ENCODE assay signal across 8 cellular contexts in genomic region chr12:124609041-124609984, GRCh38. TPM values are rescaled to one million over a fixed set of nuclear protein-coding genes. Genes with fewer than 3 reads are reported as not detected.
DNase-seq lines count a peak whose midpoint lies in the region; ATAC-seq and TF ChIP-seq lines count a peak whose summit lies in the region.

No MANE protein-coding gene starts in this region.

- TF ChIP-seq EP300 in transverse colon (IDR thresholded peaks at IDR 0.05; ENCODE audit: low read depth): peak; percentile 52

- H3K4me3 ChIP-seq in duodenal mucosa (ENCODE audit: low read depth in 1 of 2, low read length in 2 of 2): peak overlapping the region in 1 of 2 donors; percentile 55
- peak overlapping the region in 1 of 4 donors; percentile 1 for H3K4me3 ChIP-seq in transverse colon

- H3K9me3 ChIP-seq in duodenal mucosa (ENCODE audit: control insufficient read depth in 1 of 2, low read length in 2 of 2) (peaks cover 0 to 2% of the 10 kb centered on the region in 2 donors), transverse colon (no peaks in the 10 kb centered on the region)

- peak overlapping the region; percentile 66 for H3K4me3 Mint-ChIP-seq in activated CD4-positive, alpha-beta T cell treated with anti-CD3 and anti-CD28 coated beads, Interleukin-2, amount 10 ng/mL, durations not matched to agents 24 days and 14 days
- peak overlapping the region in 1 of 3 experiments; percentile 42 for H3K4me3 Mint-ChIP-seq in nephron

- peak; percentile 94 for DNase-seq in NCI-H2107 (lab: John Stamatoyannopoulos, UW)
- DNase-seq in activated CD4-positive, alpha-beta T cell treated with anti-CD3 and anti-CD28 coated beads, Interleukin-2, amount 10 ng/mL, durations not matched to agents 24 days and 14 days: peak; percentile 84
- peak; percentile 98 for DNase-seq in transverse colon

- H3K4me1 ChIP-seq in duodenal mucosa (ENCODE audit: control insufficient read depth in 1 of 2, insufficient read depth in 2 of 2, low read length in 2 of 2) (peaks cover 46 to 55% of the 10 kb centered on the region in 2 donors), transverse colon (peaks cover 22 to 49% (median 45%) of the 10 kb centered on the region in 4 donors)

- no peak for TF ChIP-seq POLR2A in transverse colon (IDR thresholded peaks at IDR 0.05)

- 18 to 51% methylated on average over 12 to 31 of the region's 31 CpGs for WGBS in transverse colon (ENCODE audit: low coverage in 1 of 2), 2 donors

- in situ Hi-C loops in transverse colon (cut with MboI; ENCODE audit: low pct_ligation_motif_present in 1 of 4, low pct_unique_long_range_greater_than_20kb in 1 of 4, low sequenced_read_pairs in 3 of 4): no loop called here

- no peak overlapping the region for H3K27ac Mint-ChIP-seq in activated CD4-positive, alpha-beta T cell treated with anti-CD3 and anti-CD28 coated beads, Interleukin-2, amount 10 ng/mL, durations not matched to agents 24 days and 14 days
- H3K27ac Mint-ChIP-seq in nephron: peak overlapping the region; percentile 58 to 80 (median 60)

- H3K36me3 ChIP-seq in duodenal mucosa (ENCODE audit: control insufficient read depth in 1 of 2, insufficient read depth in 2 of 2, low read length in 2 of 2) (no peaks in the 10 kb centered on the region), transverse colon (no peaks in the 10 kb centered on the region)

- intact Hi-C loops in activated CD4-positive, alpha-beta T cell treated with anti-CD3 and anti-CD28 coated beads, Interleukin-2, amount 10 ng/mL, durations not matched to agents 24 days and 14 days (cut with micrococcal nuclease): no loop called here
- intact Hi-C loops in transverse colon (cut with DNase I; ENCODE audit: low total_unique reads): no loop called here

- no peak for TF ChIP-seq CTCF in nephron (IDR thresholded peaks at IDR 0.05; ENCODE audit: unreplicated experiment in 3 of 3)
- TF ChIP-seq CTCF in transverse colon (IDR thresholded peaks at IDR 0.05): no peak

- H3K27me3 ChIP-seq in duodenal mucosa (ENCODE audit: control insufficient read depth in 1 of 2, insufficient read depth in 2 of 2, low read length in 2 of 2) (no peaks in the 10 kb centered on the region), transverse colon (no peaks in the 10 kb centered on the region)

- H3K36me3 Mint-ChIP-seq in activated CD4-positive, alpha-beta T cell treated with anti-CD3 and anti-CD28 coated beads, Interleukin-2, amount 10 ng/mL, durations not matched to agents 24 days and 14 days (ENCODE audit: low read depth): no peaks in the 10 kb centered on the region
- no peaks in the 10 kb centered on the region for H3K36me3 Mint-ChIP-seq in nephron (ENCODE audit: low read depth)

- H3K4me1 Mint-ChIP-seq in activated CD4-positive, alpha-beta T cell treated with anti-CD3 and anti-CD28 coated beads, Interleukin-2, amount 10 ng/mL, durations not matched to agents 24 days and 14 days: peaks cover 13% of the 10 kb centered on the region
- peaks cover 56% of the 10 kb centered on the region for H3K4me1 Mint-ChIP-seq in nephron

- peak overlapping the region; percentile 12 to 64 for H3K9ac ChIP-seq in duodenal mucosa (ENCODE audit: low read depth in 1 of 2, low read length in 2 of 2)

- H3K27ac ChIP-seq in duodenal mucosa (ENCODE audit: low read depth, low read length) (peak overlapping the region; percentile 64), transverse colon (peak overlapping the region; percentile 82 to 86 (median 84))

- ATAC-seq in GM18511 (IDR thresholded peaks at IDR 0.05; ENCODE audit: unreplicated experiment) (peak; percentile 86), HG03064 (IDR thresholded peaks at IDR 0.05; ENCODE audit: low read depth, unreplicated experiment) (peak; percentile 64), GM18520 (IDR thresholded peaks at IDR 0.05; ENCODE audit: unreplicated experiment) (no peak)

- no peaks in the 10 kb centered on the region for H3K9me3 Mint-ChIP-seq in activated CD4-positive, alpha-beta T cell treated with anti-CD3 and anti-CD28 coated beads, Interleukin-2, amount 10 ng/mL, durations not matched to agents 24 days and 14 days
- peaks cover 9% of the 10 kb centered on the region for H3K9me3 Mint-ChIP-seq in nephron

- peaks cover 17% of the 10 kb centered on the region for H3K27me3 Mint-ChIP-seq in activated CD4-positive, alpha-beta T cell treated with anti-CD3 and anti-CD28 coated beads, Interleukin-2, amount 10 ng/mL, durations not matched to agents 24 days and 14 days
- peaks cover 5% of the 10 kb centered on the region for H3K27me3 Mint-ChIP-seq in nephron (ENCODE audit: low read depth)

RNA-seq across cellular contexts. Expression of gene NCOR2, which starts 41.9 kb away (rescaled TPM):
- total RNA-seq in activated CD4-positive, alpha-beta T cell treated with anti-CD3 and anti-CD28 coated beads, Interleukin-2, amount 10 ng/mL, durations not matched to agents 24 days and 14 days: 125 and 128 TPM in 2 replicates
- total RNA-seq in transverse colon: 100 to 1,000 TPM in 2 of 4 donors, 10 to 100 TPM in 2; 72.1 to 460 (median 119) TPM
